ENCODE assay signal across 8 cellular contexts in genomic region chr1:9822897-9823692, GRCh38. TPM values are rescaled to one million over a fixed set of nuclear protein-coding genes. Genes with fewer than 3 reads are reported as not detected.
DNase-seq lines count a peak whose midpoint lies in the region; ATAC-seq, FAIRE-seq and TF ChIP-seq lines count a peak whose summit lies in the region.

No MANE protein-coding gene starts in this region.

- intact Hi-C loops in left ventricle myocardium inferior (cut with micrococcal nuclease), result no loop called here

- H3K27ac Mint-ChIP-seq in activated naive CD8-positive, alpha-beta T cell, result peak overlapping the region; percentile 91

- peaks cover 34% of the 10 kb centered on the region for H3K4me1 Mint-ChIP-seq in activated naive CD8-positive, alpha-beta T cell (ENCODE audit: low read depth)

- FAIRE-seq in GM18507 (lab: Jason Lieb, UNC), result peak; percentile 18

- no peak for ATAC-seq in GM21619 (IDR thresholded peaks at IDR 0.05; ENCODE audit: unreplicated experiment)

- no peaks in the 10 kb centered on the region for H3K9me3 ChIP-seq in left ventricle myocardium inferior (replicated peaks)

- H3K27me3 Mint-ChIP-seq in activated naive CD8-positive, alpha-beta T cell, result no peaks in the 10 kb centered on the region

- no peak for DNase-seq in GM18507 (ENCODE audit: extremely low spot score, insufficient read length, low read depth)
- peak; percentile 10 for DNase-seq in NCI-H2029 treated with DMSO at 0.1 percent for 48 hours (lab: John Stamatoyannopoulos, UW)
- DNase-seq in left ventricle myocardium inferior, result peak; percentile 27
- peak; percentile 65 for DNase-seq in retina
- DNase-seq in MV-4-11 (lab: John Stamatoyannopoulos, UW), result no peak

- peaks cover 42% of the 10 kb centered on the region for H3K4me1 ChIP-seq in left ventricle myocardium inferior

- H3K36me3 Mint-ChIP-seq in activated naive CD8-positive, alpha-beta T cell, result no peaks in the 10 kb centered on the region

- peak overlapping the region; percentile 95 for H3K4me3 Mint-ChIP-seq in activated naive CD8-positive, alpha-beta T cell

- H3K9me3 Mint-ChIP-seq in activated naive CD8-positive, alpha-beta T cell (ENCODE audit: low read depth), result no peaks in the 10 kb centered on the region

- H3K27me3 ChIP-seq in left ventricle myocardium inferior (ENCODE audit: low read depth), result no peaks in the 10 kb centered on the region

- no peak for TF ChIP-seq CTCF in 22Rv1 (IDR thresholded peaks at IDR 0.05)
- no peak for TF ChIP-seq CTCF in left ventricle myocardium inferior (IDR thresholded peaks at IDR 0.05; ENCODE audit: borderline replicate concordance)

- H3K36me3 ChIP-seq in left ventricle myocardium inferior, result no peaks in the 10 kb centered on the region

- H3K27ac ChIP-seq in 22Rv1 (peak overlapping the region; percentile 94), left ventricle myocardium inferior (replicated peaks) (peak overlapping the region; percentile 90)

- peak overlapping the region; percentile 97 for H3K4me3 ChIP-seq in left ventricle myocardium inferior

RNA-seq across cellular contexts. Expression of gene CLSTN1, which starts 0.7 kb away (rescaled TPM):
- total RNA-seq in left ventricle myocardium inferior, result 63.5 TPM

Comparison
In these comparisons a context has a peak if more than half of its experiments do, and no peak if none do; other contexts are left out.
1. DNase-seq: peak in NCI-H2029 treated with DMSO at 0.1 percent for 48 hours (single experiment), left ventricle myocardium inferior (single experiment) and retina (single experiment); none in GM18507 (single experiment) and MV-4-11 (single experiment).